8 cellular contexts compared by ENCODE assay signal in the genomic region with DNA sequence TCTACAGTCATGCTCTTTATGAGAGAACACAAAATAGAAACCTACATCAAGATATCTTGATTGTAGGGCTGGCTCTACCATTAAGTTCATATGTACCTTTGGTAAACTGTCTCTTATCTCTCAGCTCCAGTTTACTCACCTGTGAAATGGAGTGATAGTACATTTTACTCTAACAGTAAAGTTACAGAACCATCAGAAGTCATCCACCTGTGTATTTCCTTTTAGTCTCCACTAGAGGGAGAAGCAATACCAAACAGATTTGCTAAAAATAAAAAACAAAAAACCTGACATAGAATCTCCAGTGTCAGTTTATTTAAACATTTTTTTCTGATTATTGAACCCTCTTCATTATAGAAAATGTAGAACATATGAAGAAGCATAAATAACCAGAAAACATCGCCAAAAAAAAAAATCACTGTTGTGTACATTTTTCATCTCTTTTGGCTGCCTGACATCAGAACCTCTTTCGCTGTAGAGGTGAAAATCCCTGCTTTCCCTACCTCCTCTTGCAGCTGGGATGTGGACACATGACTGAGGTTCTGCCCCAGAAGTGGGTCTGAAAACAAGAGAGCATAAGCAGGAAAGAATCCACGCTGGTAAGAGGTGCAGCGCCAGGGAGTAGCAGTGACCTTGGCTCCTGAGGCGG. TPM values are rescaled to one million over a fixed set of nuclear protein-coding genes. Genes with fewer than 3 reads are reported as not detected.
DNase-seq lines count a peak whose midpoint lies in the region; ATAC-seq and TF ChIP-seq lines count a peak whose summit lies in the region.

No MANE protein-coding gene starts in this region.

- DNase-seq in GM06990 (ENCODE audit: extremely low read depth, insufficient read length) (no peak), LHCN-M2 (ENCODE audit: low read depth) (peak; percentile 0), myocyte (ENCODE audit: low read depth) (peak; percentile 2), foreskin melanocyte (no peak), KG1 (lab: John Stamatoyannopoulos, UW) (no peak)

- no peak for ATAC-seq in GM19467 (IDR thresholded peaks at IDR 0.05; ENCODE audit: unreplicated experiment)
- no peak for ATAC-seq in activated T-helper 17 cell treated with anti-CD3 and anti-CD28 coated beads, Interleukin-2, amount 50 U/mL, for 72 hours (replicated peaks)

- H3K4me3 ChIP-seq in GM06990 (replicated peaks; ENCODE audit: low read depth, low read length): no peak overlapping the region

- peak overlapping the region in 1 of 5 experiments; percentile 60 for H3K27ac Mint-ChIP-seq in brain
- H3K27ac Mint-ChIP-seq in activated T-helper 17 cell treated with anti-CD3 and anti-CD28 coated beads, Interleukin-2, amount 50 U/mL, for 72 hours: no peak overlapping the region

- peaks cover 2% of the 10 kb centered on the region for H3K27me3 Mint-ChIP-seq in brain
- peaks cover 3% of the 10 kb centered on the region for H3K27me3 Mint-ChIP-seq in activated T-helper 17 cell treated with anti-CD3 and anti-CD28 coated beads, Interleukin-2, amount 50 U/mL, for 72 hours

- H3K36me3 ChIP-seq in GM06990 (ENCODE audit: control insufficient read depth, insufficient read depth, low read length): no peaks in the 10 kb centered on the region

- TF ChIP-seq CTCF in GM06990 (IDR thresholded peaks at IDR 0.05; ENCODE audit: insufficient read depth, low read length, poor library complexity, severe bottlenecking): peak; percentile 66
- peak; percentile 65 to 83 for TF ChIP-seq CTCF in brain (conservative IDR thresholded peaks at IDR 0.05)

- H3K4me1 Mint-ChIP-seq in brain: no peaks in the 10 kb centered on the region
- H3K4me1 Mint-ChIP-seq in activated T-helper 17 cell treated with anti-CD3 and anti-CD28 coated beads, Interleukin-2, amount 50 U/mL, for 72 hours: no peaks in the 10 kb centered on the region

- no peaks in the 10 kb centered on the region for H3K36me3 Mint-ChIP-seq in brain
- no peaks in the 10 kb centered on the region for H3K36me3 Mint-ChIP-seq in activated T-helper 17 cell treated with anti-CD3 and anti-CD28 coated beads, Interleukin-2, amount 50 U/mL, for 72 hours (ENCODE audit: low read depth)

- no peaks in the 10 kb centered on the region for H3K9me3 Mint-ChIP-seq in brain
- no peaks in the 10 kb centered on the region for H3K9me3 Mint-ChIP-seq in activated T-helper 17 cell treated with anti-CD3 and anti-CD28 coated beads, Interleukin-2, amount 50 U/mL, for 72 hours

- H3K27me3 ChIP-seq in GM06990 (replicated peaks; ENCODE audit: control insufficient read depth, insufficient read depth, low read length): no peaks in the 10 kb centered on the region

- H3K4me3 Mint-ChIP-seq in brain: no peak overlapping the region
- no peak overlapping the region for H3K4me3 Mint-ChIP-seq in activated T-helper 17 cell treated with anti-CD3 and anti-CD28 coated beads, Interleukin-2, amount 50 U/mL, for 72 hours

RNA-seq across cellular contexts. Expression of gene WDR72, which starts 48.7 kb away (rescaled TPM):
- total RNA-seq in LHCN-M2 (2014; rRNA removed): not detected in 2 replicates
- not detected for polyA plus RNA-seq in LHCN-M2 (2012)
- polyA plus RNA-seq in brain (ENCODE audit: insufficient read depth, low read depth, low replicate concordance): not detected
- total RNA-seq in myocyte: not detected in 2 replicates
- not detected for polyA plus RNA-seq in myocyte (2012)
- under 1 TPM in 1 of 2 donors, not detected in 1; 0.15 TPM for total RNA-seq in activated T-helper 17 cell treated with anti-CD3 and anti-CD28 coated beads, Interleukin-2, amount 50 U/mL, for 72 hours

Comparison
In these comparisons a context has a peak if more than half of its experiments do, and no peak if none do; other contexts are left out.
1. DNase-seq: peak in LHCN-M2 (single experiment) and myocyte (single experiment); none in GM06990 (single experiment), foreskin melanocyte (single experiment) and KG1 (single experiment).